Comparison of ENCODE assay signal across 13 cellular contexts in the genomic region with DNA sequence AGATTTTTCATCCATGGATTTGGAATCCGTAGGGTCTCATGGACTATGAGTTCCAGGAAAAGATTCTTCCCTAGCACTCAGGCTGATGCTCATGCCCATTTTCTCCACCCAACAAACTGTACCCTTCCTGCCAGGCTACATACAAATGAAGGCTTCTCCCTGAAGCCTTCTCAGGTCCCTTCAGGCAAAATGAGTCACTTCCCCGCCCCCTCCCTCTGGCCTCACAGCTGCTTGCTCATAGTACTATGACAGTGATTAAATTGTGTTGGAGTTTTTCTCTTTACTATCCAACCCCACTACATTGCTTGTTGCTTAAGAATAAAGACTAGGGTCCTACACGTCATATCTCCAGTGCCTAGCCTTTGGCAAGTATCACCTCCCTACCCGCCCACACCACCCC.
DNase-seq lines count a peak whose midpoint lies in the region; ATAC-seq and TF ChIP-seq lines count a peak whose summit lies in the region.
"Had no signal": no experiment of that assay in that cellular context is flagged by ENCODE, and none has a peak within 500 bp of the region (broad histone marks: within the 10 kb centered on the region; RNA-seq: fewer than 3 reads in every experiment).

No MANE protein-coding gene starts in this region.

- H3K9me3 ChIP-seq in upper lobe of left lung (no peaks in the 10 kb centered on the region), Peyer's patch (no peaks in the 10 kb centered on the region), tibial artery (no peaks in the 10 kb centered on the region)
- H3K9me3 ChIP-seq: right lobe of liver had no signal

- H3K4me1 ChIP-seq in upper lobe of left lung, result no peaks in the 10 kb centered on the region
- H3K4me1 ChIP-seq in Peyer's patch, result no peaks in the 10 kb centered on the region
- no peaks in the 10 kb centered on the region for H3K4me1 ChIP-seq in tibial artery
- H3K4me1 ChIP-seq: right lobe of liver had no signal

- intact Hi-C loops in tibial artery (cut with DNase I; ENCODE audit: low total_unique reads), result no loop called here

- TF ChIP-seq POLR2A in upper lobe of left lung (IDR thresholded peaks at IDR 0.05) (no peak), Peyer's patch (IDR thresholded peaks at IDR 0.05) (no peak)

- ATAC-seq in upper lobe of left lung (ENCODE audit: low FRiP score in 2 of 2), result no peak
- ATAC-seq: left colon had no signal

- TF ChIP-seq EP300 in upper lobe of left lung (IDR thresholded peaks at IDR 0.05), result no peak

- DNase-seq in stimulated activated CD4-positive, alpha-beta T cell treated with anti-CD3 and anti-CD28 coated beads, Interleukin-4, amount 100 ng/mL, for 48 hours (ENCODE audit: low read depth in 2 of 2), result peak; percentile 7 to 11
- no peak for DNase-seq in stimulated activated CD4-positive, alpha-beta T cell treated with anti-CD3 and anti-CD28 coated beads, Interleukin-2, amount 100 ng/mL, for 48 hours
- peak; percentile 14 for DNase-seq in UCSD-AML1 (lab: John Stamatoyannopoulos, UW; ENCODE audit: unreplicated experiment)
- DNase-seq in foreskin melanocyte, result peak; percentile 83
- DNase-seq in upper lobe of left lung, result no peak
- DNase-seq in Peyer's patch, result no peak
- DNase-seq in tibial artery, result no peak
- DNase-seq in cerebellar nuclear complex (lab: John Stamatoyannopoulos, UW), result no peak
- DNase-seq: CD4-positive, alpha-beta T cell; dorsolateral prefrontal cortex; left colon; NCI-H1930; right lobe of liver had no signal

- 90 to 95% methylated on average over 4 of the region's 4 CpGs for WGBS in upper lobe of left lung, 2 donors

- no peaks in the 10 kb centered on the region for H3K36me3 ChIP-seq in upper lobe of left lung
- no peaks in the 10 kb centered on the region for H3K36me3 ChIP-seq in Peyer's patch
- H3K36me3 ChIP-seq in tibial artery, result no peaks in the 10 kb centered on the region
- H3K36me3 ChIP-seq: right lobe of liver had no signal

- H3K4me3 ChIP-seq in upper lobe of left lung (no peak overlapping the region), Peyer's patch (no peak overlapping the region), tibial artery (no peak overlapping the region)
- H3K4me3 ChIP-seq: dorsolateral prefrontal cortex, right lobe of liver had no signal

- TF ChIP-seq CTCF in upper lobe of left lung (IDR thresholded peaks at IDR 0.05), result no peak
- TF ChIP-seq CTCF in Peyer's patch (IDR thresholded peaks at IDR 0.05), result no peak
- TF ChIP-seq CTCF in tibial artery (IDR thresholded peaks at IDR 0.05), result no peak

- H3K27ac ChIP-seq in upper lobe of left lung (no peak overlapping the region), Peyer's patch (no peak overlapping the region), tibial artery (no peak overlapping the region)
- H3K27ac ChIP-seq: dorsolateral prefrontal cortex, right lobe of liver had no signal

- no peaks in the 10 kb centered on the region for H3K27me3 ChIP-seq in upper lobe of left lung
- H3K27me3 ChIP-seq in Peyer's patch, result no peaks in the 10 kb centered on the region
- H3K27me3 ChIP-seq in tibial artery, result no peaks in the 10 kb centered on the region
- H3K27me3 ChIP-seq: right lobe of liver had no signal

Comparison
In these comparisons a context has a peak if more than half of its experiments do, and no peak if none do; other contexts are left out.
1. DNase-seq: peak in stimulated activated CD4-positive, alpha-beta T cell treated with anti-CD3 and anti-CD28 coated beads, Interleukin-4, amount 100 ng/mL, for 48 hours (2 of 2), UCSD-AML1 (single experiment) and foreskin melanocyte (single experiment); none in stimulated activated CD4-positive, alpha-beta T cell treated with anti-CD3 and anti-CD28 coated beads, Interleukin-2, amount 100 ng/mL, for 48 hours (0 of 2), upper lobe of left lung (0 of 2), Peyer's patch (0 of 3), tibial artery (0 of 2) and cerebellar nuclear complex (0 of 2).